ENCODE assay signal across 17 cellular contexts in genomic region chr4:127403523-127404084, GRCh38.
"Had no signal": no experiment of that assay in that cellular context is flagged by ENCODE, and none has a peak within 500 bp of the region (broad histone marks: within the 10 kb centered on the region; RNA-seq: fewer than 3 reads in every experiment).

No MANE protein-coding gene starts in this region.

- H3K27me3 ChIP-seq: esophagus muscularis mucosa, tibial artery had no signal

- H3K9me3 Mint-ChIP-seq: activated naive CD8-positive, alpha-beta T cell treated with anti-CD3 and anti-CD28 coated beads, Interleukin-2, amount 10 ng/mL, durations not matched to agents 7 days and 5 days had no signal

- DNase-seq: activated CD4-positive, alpha-beta T cell treated with anti-CD3 and anti-CD28 coated beads for 48 hours; activated CD4-positive, CD25-positive, alpha-beta regulatory T cell; activated CD8-positive, alpha-beta T cell treated with anti-CD3 and anti-CD28 coated beads for 36 hours; activated naive CD4-positive, alpha-beta T cell; activated naive CD8-positive, alpha-beta T cell treated with anti-CD3 and anti-CD28 coated beads, Interleukin-2, amount 10 ng/mL, durations not matched to agents 7 days and 5 days; activated T-cell treated with anti-CD3 and anti-CD28 coated beads, Interleukin-2, amount 50 U/mL, for 1 hour; dermis blood vessel endothelial cell; effector memory CD4-positive, alpha-beta T cell; left colon; midbrain; psoas muscle; stimulated activated naive CD4-positive, alpha-beta T cell treated with Interleukin-2 at 50 U/mL for 16 hours; tibial artery had no signal

- H3K27ac ChIP-seq: esophagus muscularis mucosa, psoas muscle, tibial artery had no signal

- H3K4me1 Mint-ChIP-seq: activated naive CD8-positive, alpha-beta T cell treated with anti-CD3 and anti-CD28 coated beads, Interleukin-2, amount 10 ng/mL, durations not matched to agents 7 days and 5 days; activated T-helper 17 cell treated with anti-CD3 and anti-CD28 coated beads, Interleukin-2, amount 50 U/mL, for 72 hours; neural crest cell had no signal

- H3K36me3 Mint-ChIP-seq: activated naive CD8-positive, alpha-beta T cell treated with anti-CD3 and anti-CD28 coated beads, Interleukin-2, amount 10 ng/mL, durations not matched to agents 7 days and 5 days had no signal

- H3K4me1 ChIP-seq: psoas muscle, tibial artery had no signal

- H3K4me3 ChIP-seq: esophagus muscularis mucosa, lung, psoas muscle, tibial artery had no signal

- H3K36me3 ChIP-seq: esophagus muscularis mucosa, tibial artery had no signal

- H3K27me3 Mint-ChIP-seq: activated CD8-positive, alpha-beta T cell treated with anti-CD3 and anti-CD28 coated beads for 36 hours; activated naive CD8-positive, alpha-beta T cell treated with anti-CD3 and anti-CD28 coated beads, Interleukin-2, amount 10 ng/mL, durations not matched to agents 7 days and 5 days; activated T-helper 17 cell treated with anti-CD3 and anti-CD28 coated beads, Interleukin-2, amount 50 U/mL, for 72 hours had no signal

- H3K27ac Mint-ChIP-seq: activated CD8-positive, alpha-beta T cell treated with anti-CD3 and anti-CD28 coated beads for 36 hours; activated naive CD8-positive, alpha-beta T cell treated with anti-CD3 and anti-CD28 coated beads, Interleukin-2, amount 10 ng/mL, durations not matched to agents 7 days and 5 days; activated T-helper 17 cell treated with anti-CD3 and anti-CD28 coated beads, Interleukin-2, amount 50 U/mL, for 72 hours had no signal

- H3K4me3 Mint-ChIP-seq: activated CD8-positive, alpha-beta T cell treated with anti-CD3 and anti-CD28 coated beads for 36 hours; activated naive CD8-positive, alpha-beta T cell treated with anti-CD3 and anti-CD28 coated beads, Interleukin-2, amount 10 ng/mL, durations not matched to agents 7 days and 5 days; activated T-helper 17 cell treated with anti-CD3 and anti-CD28 coated beads, Interleukin-2, amount 50 U/mL, for 72 hours; neural crest cell had no signal

- H3K9me3 ChIP-seq: psoas muscle had no signal

- ATAC-seq: activated CD8-positive, alpha-beta T cell treated with anti-CD3 and anti-CD28 coated beads for 36 hours; activated T-helper 17 cell treated with anti-CD3 and anti-CD28 coated beads, Interleukin-2, amount 50 U/mL, for 72 hours; left colon; psoas muscle had no signal
